ENCODE assay signal across 13 cellular contexts in genomic region chr4:102525099-102525498, GRCh38. TPM values are rescaled to one million over a fixed set of nuclear protein-coding genes. Genes with fewer than 3 reads are reported as not detected.
DNase-seq lines count a peak whose midpoint lies in the region; ATAC-seq and TF ChIP-seq lines count a peak whose summit lies in the region.
"Had no signal": no experiment of that assay in that cellular context is flagged by ENCODE, and none has a peak within 500 bp of the region (broad histone marks: within the 10 kb centered on the region; RNA-seq: fewer than 3 reads in every experiment).

No MANE protein-coding gene starts in this region.

- peak overlapping the region; percentile 72 for H3K4me3 Mint-ChIP-seq in stimulated activated naive CD8-positive, alpha-beta T cell treated with anti-CD3 and anti-CD28 coated beads, Interleukin-15, Interleukin-2, amounts not matched to agents 100 ng/mL and 50 ng/mL, for 24 hours
- H3K4me3 Mint-ChIP-seq in T-helper 17 cell, result peak overlapping the region; percentile 19
- H3K4me3 Mint-ChIP-seq: brain had no signal

- H3K27me3 Mint-ChIP-seq in stimulated activated naive CD8-positive, alpha-beta T cell treated with anti-CD3 and anti-CD28 coated beads, Interleukin-15, Interleukin-2, amounts not matched to agents 100 ng/mL and 50 ng/mL, for 24 hours, result no peaks in the 10 kb centered on the region
- no peaks in the 10 kb centered on the region for H3K27me3 Mint-ChIP-seq in T-helper 17 cell
- H3K27me3 Mint-ChIP-seq: brain had no signal

- peaks cover 61% of the 10 kb centered on the region for H3K36me3 Mint-ChIP-seq in stimulated activated naive CD8-positive, alpha-beta T cell treated with anti-CD3 and anti-CD28 coated beads, Interleukin-15, Interleukin-2, amounts not matched to agents 100 ng/mL and 50 ng/mL, for 24 hours (ENCODE audit: low read depth)
- H3K36me3 Mint-ChIP-seq in T-helper 17 cell (ENCODE audit: low read depth), result peaks cover 5% of the 10 kb centered on the region

- no peak for TF ChIP-seq EP300 in ovary (IDR thresholded peaks at IDR 0.05)

- no peaks in the 10 kb centered on the region for H3K9me3 Mint-ChIP-seq in stimulated activated naive CD8-positive, alpha-beta T cell treated with anti-CD3 and anti-CD28 coated beads, Interleukin-15, Interleukin-2, amounts not matched to agents 100 ng/mL and 50 ng/mL, for 24 hours
- H3K9me3 Mint-ChIP-seq: brain had no signal

- H3K9me3 ChIP-seq in T-helper 17 cell (ENCODE audit: control insufficient read depth, low read length, poor library complexity, severe bottlenecking), result no peaks in the 10 kb centered on the region
- H3K9me3 ChIP-seq in upper lobe of right lung, result no peaks in the 10 kb centered on the region
- no peaks in the 10 kb centered on the region for H3K9me3 ChIP-seq in ovary

- H3K4me3 ChIP-seq in fibroblast of mammary gland (ENCODE audit: control insufficient read depth, low read depth, low read length) (no peak overlapping the region), upper lobe of right lung (no peak overlapping the region), ovary (no peak overlapping the region)

- H3K4me1 ChIP-seq in upper lobe of right lung (peaks cover 4% of the 10 kb centered on the region), ovary (ENCODE audit: insufficient read depth) (peaks cover 5% of the 10 kb centered on the region)

- DNase-seq in stimulated activated naive CD8-positive, alpha-beta T cell treated with anti-CD3 and anti-CD28 coated beads, Interleukin-15, Interleukin-2, amounts not matched to agents 100 U/mL and 50 U/mL, for 24 hours, result no peak
- DNase-seq in T-helper 17 cell, result no peak
- DNase-seq in fibroblast of mammary gland (ENCODE audit: low read depth), result peak; percentile 51
- DNase-seq in upper lobe of right lung, result no peak
- no peak for DNase-seq in ovary
- no peak for DNase-seq in NCI-H1436 treated with DMSO at 0.1 percent for 48 hours (lab: John Stamatoyannopoulos, UW)
- DNase-seq: KG1; stimulated activated CD4-positive, alpha-beta T cell treated with anti-CD3 and anti-CD28 coated beads, Interleukin-4, amount 100 ng/mL, for 4 hours had no signal

- H3K36me3 ChIP-seq in upper lobe of right lung, result peaks cover 6% of the 10 kb centered on the region
- H3K36me3 ChIP-seq in ovary, result no peaks in the 10 kb centered on the region

- 88 to 91% (median 90%) methylated on average over 5 of the region's 5 CpGs for WGBS in ovary, 3 donors

- H3K27me3 ChIP-seq in upper lobe of right lung (no peaks in the 10 kb centered on the region), ovary (no peaks in the 10 kb centered on the region)

- TF ChIP-seq CTCF in fibroblast of mammary gland (conservative IDR thresholded peaks at IDR 0.05; ENCODE audit: control insufficient read depth, insufficient read depth, low read depth, low read length) (no peak), upper lobe of right lung (IDR thresholded peaks at IDR 0.05) (no peak), ovary (IDR thresholded peaks at IDR 0.05) (no peak)

- H3K27ac Mint-ChIP-seq in stimulated activated naive CD8-positive, alpha-beta T cell treated with anti-CD3 and anti-CD28 coated beads, Interleukin-15, Interleukin-2, amounts not matched to agents 100 ng/mL and 50 ng/mL, for 24 hours, result peak overlapping the region; percentile 94
- H3K27ac Mint-ChIP-seq in T-helper 17 cell, result peak overlapping the region; percentile 89

- TF ChIP-seq POLR2A in ovary (IDR thresholded peaks at IDR 0.05), result no peak

- H3K4me1 Mint-ChIP-seq in stimulated activated naive CD8-positive, alpha-beta T cell treated with anti-CD3 and anti-CD28 coated beads, Interleukin-15, Interleukin-2, amounts not matched to agents 100 ng/mL and 50 ng/mL, for 24 hours (ENCODE audit: low read depth), result peaks cover 98% of the 10 kb centered on the region
- H3K4me1 Mint-ChIP-seq in T-helper 17 cell, result peaks cover 55% of the 10 kb centered on the region

- H3K27ac ChIP-seq in upper lobe of right lung (no peak overlapping the region), ovary (no peak overlapping the region)
- H3K27ac ChIP-seq: C4-2B, epithelial cell of prostate had no signal

- no peak for ATAC-seq in stimulated activated naive CD8-positive, alpha-beta T cell treated with anti-CD3 and anti-CD28 coated beads, Interleukin-15, Interleukin-2, amounts not matched to agents 100 U/mL and 50 U/mL, for 24 hours
- no peak for ATAC-seq in T-helper 17 cell
- peak; percentile 73 for ATAC-seq in upper lobe of right lung
- no peak for ATAC-seq in HG02970 (IDR thresholded peaks at IDR 0.05; ENCODE audit: low FRiP score, unreplicated experiment)

- intact Hi-C loops in upper lobe of right lung (cut with DNase I), result no loop called here
- intact Hi-C loops in ovary (cut with DNase I), result no loop called here

RNA-seq across cellular contexts. Expression of gene NFKB1, which starts 23.9 kb away (rescaled TPM):
- 100 to 1,000 TPM; 251 to 277 TPM for total RNA-seq in T-helper 17 cell
- 48.8 TPM for total RNA-seq in upper lobe of right lung
- total RNA-seq in ovary, result 10 to 100 TPM; 18.6 to 42.4 (median 36.6) TPM
- polyA plus RNA-seq in ovary, result 10 to 100 TPM; 18.8 to 45.0 TPM
